12 cellular contexts compared by ENCODE assay signal in the genomic region with DNA sequence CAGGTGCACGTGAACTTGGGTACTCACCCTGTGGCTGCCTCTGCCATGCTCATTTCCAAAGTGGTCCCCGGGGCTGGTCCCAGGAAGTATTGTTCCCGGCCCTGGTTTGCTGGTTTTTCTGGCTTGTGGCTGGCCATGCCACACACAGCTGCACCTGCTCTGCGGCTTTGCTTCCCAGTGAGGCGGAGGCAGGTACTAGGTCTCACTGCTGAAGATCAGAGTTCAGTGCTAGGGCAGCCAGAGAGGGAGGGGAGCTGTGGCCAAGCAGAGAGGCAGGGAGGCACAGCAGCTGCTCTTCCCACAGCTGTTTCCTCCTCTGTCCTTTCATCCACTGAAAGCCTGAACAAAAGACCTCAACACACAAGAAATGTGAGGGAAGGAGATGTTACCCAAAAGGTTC. TPM values are rescaled to one million over a fixed set of nuclear protein-coding genes. Genes with fewer than 3 reads are reported as not detected.
A peak's percentile ranks its signal among the peaks of the same experiment; 100 is the strongest.
DNase-seq lines count a peak whose midpoint lies in the region; ATAC-seq, FAIRE-seq and TF ChIP-seq lines count a peak whose summit lies in the region.
"Had no signal": no experiment of that assay in that cellular context is flagged by ENCODE, and none has a peak within 500 bp of the region (broad histone marks: within the 10 kb centered on the region; RNA-seq: fewer than 3 reads in every experiment).

No MANE protein-coding gene starts in this region.

- DNase-seq in DMS79 treated with DMSO at 0.1 percent for 48 hours (lab: John Stamatoyannopoulos, UW) = peak; percentile 84
- peak; percentile 35 for DNase-seq in NCI-H2029 treated with DMSO at 0.1 percent for 48 hours (lab: John Stamatoyannopoulos, UW)
- peak; percentile 23 for DNase-seq in dermis blood vessel endothelial cell
- peak in 4 of 6 donors; percentile 37 to 62 (median 58) for DNase-seq in pancreas
- DNase-seq in epidermal melanocyte (ENCODE audit: insufficient read length, low spot score) = no peak
- DNase-seq in activated naive CD4-positive, alpha-beta T cell treated with anti-CD3 and anti-CD28 coated beads, Interleukin-2, amount 50 U/mL, for 16 hours = no peak
- DNase-seq in G401 (ENCODE audit: low spot score) = no peak
- DNase-seq: CD4-positive, alpha-beta T cell; HFFc6; NCI-H1048; uterus had no signal

- intact Hi-C loops in pancreas (cut with DNase I) = loop anchor here in 1 of 3 donors (10.0 kb wide), 1 partner anchor 113 kb away; no protein-coding TSS in a partner anchor

- no peak for FAIRE-seq in pancreas (lab: Jason Lieb, UNC)

- H3K36me3 ChIP-seq in pancreas = no peaks in the 10 kb centered on the region
- H3K36me3 ChIP-seq: uterus had no signal

- H3K4me3 ChIP-seq in pancreas = no peak overlapping the region
- H3K4me3 ChIP-seq: uterus had no signal

- no peak for TF ChIP-seq CTCF in pancreas (IDR thresholded peaks at IDR 0.05)

- ATAC-seq in pancreas (peak; percentile 57 to 81 (median 69)), SK-N-SH treated with all-trans-retinoic acid at 6 μM for 48 hours (no peak)

- H3K4me1 ChIP-seq in pancreas = peaks cover 8 to 12% (median 9%) of the 10 kb centered on the region in 3 donors
- H3K4me1 ChIP-seq: uterus had no signal

- H3K27ac ChIP-seq in pancreas = peak overlapping the region in 3 of 4 donors; percentile 17 to 72 (median 71)

- no peaks in the 10 kb centered on the region for H3K9me3 ChIP-seq in pancreas
- H3K9me3 ChIP-seq: uterus had no signal

- WGBS in pancreas, 2 donors = 11 to 23% methylated on average over 5 of the region's 5 CpGs

- H3K27me3 ChIP-seq in pancreas = no peaks in the 10 kb centered on the region
- H3K27me3 ChIP-seq: uterus had no signal

- in situ Hi-C loops in G401 (cut with HindIII; ENCODE audit: low sequenced_read_pairs) = no loop called here

TF ChIP-seq in SK-N-SH treated with all-trans-retinoic acid at 6 μM for 48 hours, 23 proteins besides CTCF, POLR2A, EP300 and RAD21:
- TF ChIP-seq RARB (CRISPR knock-in tag; IDR thresholded peaks at IDR 0.05) (no peak), ARNTL (CRISPR knock-in tag; IDR thresholded peaks at IDR 0.05; ENCODE audit: borderline replicate concordance, low read depth) (no peak), ISL1 (CRISPR knock-in tag; IDR thresholded peaks at IDR 0.05) (no peak), TCF4 (CRISPR knock-in tag; IDR thresholded peaks at IDR 0.05; ENCODE audit: borderline replicate concordance) (no peak), PPARA (CRISPR knock-in tag; IDR thresholded peaks at IDR 0.05; ENCODE audit: borderline replicate concordance) (no peak), SNAI2 (CRISPR knock-in tag; IDR thresholded peaks at IDR 0.05) (no peak), ZNF8 (CRISPR knock-in tag; IDR thresholded peaks at IDR 0.05) (no peak), CSDC2 (CRISPR knock-in tag; IDR thresholded peaks at IDR 0.05) (no peak), ESRRG (CRISPR knock-in tag; IDR thresholded peaks at IDR 0.05) (no peak), OSR1 (CRISPR knock-in tag; IDR thresholded peaks at IDR 0.05) (no peak), ZFP3 (CRISPR knock-in tag; IDR thresholded peaks at IDR 0.05) (no peak), ZC3H10 (CRISPR knock-in tag; IDR thresholded peaks at IDR 0.05) (no peak), ZNF565 (CRISPR knock-in tag; conservative IDR thresholded peaks at IDR 0.05; ENCODE audit: low read depth) (no peak)
- TF ChIP-seq, protein P1, sequence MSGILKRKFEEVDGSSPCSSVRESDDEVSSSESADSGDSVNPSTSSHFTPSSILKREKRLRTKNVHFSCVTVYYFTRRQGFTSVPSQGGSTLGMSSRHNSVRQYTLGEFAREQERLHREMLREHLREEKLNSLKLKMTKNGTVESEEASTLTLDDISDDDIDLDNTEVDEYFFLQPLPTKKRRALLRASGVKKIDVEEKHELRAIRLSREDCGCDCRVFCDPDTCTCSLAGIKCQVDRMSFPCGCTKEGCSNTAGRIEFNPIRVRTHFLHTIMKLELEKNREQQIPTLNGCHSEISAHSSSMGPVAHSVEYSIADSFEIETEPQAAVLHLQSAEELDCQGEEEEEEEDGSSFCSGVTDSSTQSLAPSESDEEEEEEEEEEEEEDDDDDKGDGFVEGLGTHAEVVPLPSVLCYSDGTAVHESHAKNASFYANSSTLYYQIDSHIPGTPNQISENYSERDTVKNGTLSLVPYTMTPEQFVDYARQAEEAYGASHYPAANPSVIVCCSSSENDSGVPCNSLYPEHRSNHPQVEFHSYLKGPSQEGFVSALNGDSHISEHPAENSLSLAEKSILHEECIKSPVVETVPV (CRISPR knock-in tag; IDR thresholded peaks at IDR 0.05) = no peak
- TF ChIP-seq, protein P2, sequence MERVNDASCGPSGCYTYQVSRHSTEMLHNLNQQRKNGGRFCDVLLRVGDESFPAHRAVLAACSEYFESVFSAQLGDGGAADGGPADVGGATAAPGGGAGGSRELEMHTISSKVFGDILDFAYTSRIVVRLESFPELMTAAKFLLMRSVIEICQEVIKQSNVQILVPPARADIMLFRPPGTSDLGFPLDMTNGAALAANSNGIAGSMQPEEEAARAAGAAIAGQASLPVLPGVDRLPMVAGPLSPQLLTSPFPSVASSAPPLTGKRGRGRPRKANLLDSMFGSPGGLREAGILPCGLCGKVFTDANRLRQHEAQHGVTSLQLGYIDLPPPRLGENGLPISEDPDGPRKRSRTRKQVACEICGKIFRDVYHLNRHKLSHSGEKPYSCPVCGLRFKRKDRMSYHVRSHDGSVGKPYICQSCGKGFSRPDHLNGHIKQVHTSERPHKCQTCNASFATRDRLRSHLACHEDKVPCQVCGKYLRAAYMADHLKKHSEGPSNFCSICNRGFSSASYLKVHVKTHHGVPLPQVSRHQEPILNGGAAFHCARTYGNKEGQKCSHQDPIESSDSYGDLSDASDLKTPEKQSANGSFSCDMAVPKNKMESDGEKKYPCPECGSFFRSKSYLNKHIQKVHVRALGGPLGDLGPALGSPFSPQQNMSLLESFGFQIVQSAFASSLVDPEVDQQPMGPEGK (CRISPR knock-in tag; IDR thresholded peaks at IDR 0.05; ENCODE audit: borderline replicate concordance) = no peak
- TF ChIP-seq, protein P3, sequence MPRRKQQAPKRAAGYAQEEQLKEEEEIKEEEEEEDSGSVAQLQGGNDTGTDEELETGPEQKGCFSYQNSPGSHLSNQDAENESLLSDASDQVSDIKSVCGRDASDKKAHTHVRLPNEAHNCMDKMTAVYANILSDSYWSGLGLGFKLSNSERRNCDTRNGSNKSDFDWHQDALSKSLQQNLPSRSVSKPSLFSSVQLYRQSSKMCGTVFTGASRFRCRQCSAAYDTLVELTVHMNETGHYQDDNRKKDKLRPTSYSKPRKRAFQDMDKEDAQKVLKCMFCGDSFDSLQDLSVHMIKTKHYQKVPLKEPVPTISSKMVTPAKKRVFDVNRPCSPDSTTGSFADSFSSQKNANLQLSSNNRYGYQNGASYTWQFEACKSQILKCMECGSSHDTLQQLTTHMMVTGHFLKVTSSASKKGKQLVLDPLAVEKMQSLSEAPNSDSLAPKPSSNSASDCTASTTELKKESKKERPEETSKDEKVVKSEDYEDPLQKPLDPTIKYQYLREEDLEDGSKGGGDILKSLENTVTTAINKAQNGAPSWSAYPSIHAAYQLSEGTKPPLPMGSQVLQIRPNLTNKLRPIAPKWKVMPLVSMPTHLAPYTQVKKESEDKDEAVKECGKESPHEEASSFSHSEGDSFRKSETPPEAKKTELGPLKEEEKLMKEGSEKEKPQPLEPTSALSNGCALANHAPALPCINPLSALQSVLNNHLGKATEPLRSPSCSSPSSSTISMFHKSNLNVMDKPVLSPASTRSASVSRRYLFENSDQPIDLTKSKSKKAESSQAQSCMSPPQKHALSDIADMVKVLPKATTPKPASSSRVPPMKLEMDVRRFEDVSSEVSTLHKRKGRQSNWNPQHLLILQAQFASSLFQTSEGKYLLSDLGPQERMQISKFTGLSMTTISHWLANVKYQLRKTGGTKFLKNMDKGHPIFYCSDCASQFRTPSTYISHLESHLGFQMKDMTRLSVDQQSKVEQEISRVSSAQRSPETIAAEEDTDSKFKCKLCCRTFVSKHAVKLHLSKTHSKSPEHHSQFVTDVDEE (CRISPR knock-in tag; IDR thresholded peaks at IDR 0.05) = no peak

RNA-seq across cellular contexts. Expression of a gene that starts 30.5 kb away (rescaled TPM):
- 1,154 and 2,045 TPM in 2 replicates for total RNA-seq in dermis blood vessel endothelial cell
- total RNA-seq in pancreas = 100 to 1,000 TPM in 4 of 6 donors, 10 to 100 TPM in 2; 69.9 to 299 (median 166) TPM
- 100 to 1,000 TPM in 1 of 2 donors, 10 to 100 TPM in 1; 99.2 to 180 TPM for polyA plus RNA-seq in pancreas
- 1,614 and 1,928 TPM in 2 replicates for total RNA-seq in G401 (2014; rRNA removed; shearing (Covaris generic))

RNA-seq across cellular contexts. Expression of a gene that starts 30.6 kb away (rescaled TPM):
- total RNA-seq in dermis blood vessel endothelial cell = 50.7 and 70.7 TPM in 2 replicates
- total RNA-seq in pancreas = 10 to 100 TPM; 47.8 to 76.7 (median 53.4) TPM
- 10 to 100 TPM; 27.0 to 40.6 TPM for polyA plus RNA-seq in pancreas
- 22.6 and 57.3 TPM in 2 replicates for total RNA-seq in G401 (2014; rRNA removed; shearing (Covaris generic))

Comparison
In these comparisons a context has a peak if more than half of its experiments do, and no peak if none do; other contexts are left out.
1. DNase-seq: peak in DMS79 treated with DMSO at 0.1 percent for 48 hours (single experiment), NCI-H2029 treated with DMSO at 0.1 percent for 48 hours (single experiment), dermis blood vessel endothelial cell (single experiment) and pancreas (4 of 6); none in epidermal melanocyte (single experiment), activated naive CD4-positive, alpha-beta T cell treated with anti-CD3 and anti-CD28 coated beads, Interleukin-2, amount 50 U/mL, for 16 hours (single experiment) and G401 (single experiment).